ENCODE assay signal across 9 cellular contexts in the genomic region with DNA sequence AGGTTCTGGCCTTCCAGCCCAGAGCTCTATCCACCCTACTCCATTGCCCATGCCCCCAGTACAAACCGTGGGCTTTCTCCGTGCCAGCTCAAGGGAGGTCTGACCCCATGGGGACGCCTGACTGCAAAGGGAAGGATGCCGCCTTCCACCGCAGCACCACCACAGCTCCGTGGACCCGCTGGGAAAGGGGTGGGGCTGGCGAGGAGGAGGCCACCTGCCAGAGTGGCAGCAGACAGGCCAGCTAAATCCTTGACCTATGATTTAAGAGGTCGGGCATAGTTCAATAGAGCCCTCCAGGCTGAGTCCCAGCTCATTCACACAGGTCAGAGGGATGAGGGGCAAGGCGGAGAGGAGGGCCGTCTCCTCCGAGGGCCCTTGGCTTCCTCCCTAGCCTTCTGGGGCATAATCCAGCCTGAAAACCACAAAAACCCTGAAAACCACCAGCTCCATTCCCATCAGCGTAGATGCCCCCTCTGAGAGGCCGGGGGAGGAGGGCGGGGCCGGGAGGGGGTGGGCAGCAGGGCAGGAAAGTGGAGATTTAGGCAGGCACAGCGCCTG. TPM values are rescaled to one million over a fixed set of nuclear protein-coding genes. Genes with fewer than 3 reads are reported as not detected.
DNase-seq lines count a peak whose midpoint lies in the region; ATAC-seq and TF ChIP-seq lines count a peak whose summit lies in the region.
"Had no signal": no experiment of that assay in that cellular context is flagged by ENCODE, and none has a peak within 500 bp of the region (broad histone marks: within the 10 kb centered on the region; RNA-seq: fewer than 3 reads in every experiment).

No MANE protein-coding gene starts in this region.

- H3K4me1 Mint-ChIP-seq in CD8-positive, alpha-beta memory T cell, result peaks cover 2 to 19% (median 11%) of the 10 kb centered on the region in 3 donors
- peaks cover 34% of the 10 kb centered on the region for H3K4me1 Mint-ChIP-seq in glutamatergic neuron (ENCODE audit: low read depth, unreplicated experiment)

- no peaks in the 10 kb centered on the region for H3K9me3 Mint-ChIP-seq in CD8-positive, alpha-beta memory T cell
- peaks cover 9% of the 10 kb centered on the region for H3K9me3 Mint-ChIP-seq in glutamatergic neuron (ENCODE audit: unreplicated experiment)

- H3K27ac Mint-ChIP-seq in CD8-positive, alpha-beta memory T cell, result no peak overlapping the region
- peak overlapping the region; percentile 77 for H3K27ac Mint-ChIP-seq in glutamatergic neuron (ENCODE audit: unreplicated experiment)

- TF ChIP-seq POLR2A in gastroesophageal sphincter (IDR thresholded peaks at IDR 0.05), result no peak

- peaks cover 45 to 70% of the 10 kb centered on the region in 2 donors for H3K27me3 Mint-ChIP-seq in CD8-positive, alpha-beta memory T cell
- H3K27me3 Mint-ChIP-seq in glutamatergic neuron (ENCODE audit: unreplicated experiment), result peaks cover 12% of the 10 kb centered on the region

- H3K27ac ChIP-seq in CD8-positive, alpha-beta memory T cell (ENCODE audit: low read depth, low read length), result no peak overlapping the region
- H3K27ac ChIP-seq in gastroesophageal sphincter, result no peak overlapping the region

- H3K36me3 ChIP-seq in CD8-positive, alpha-beta memory T cell (ENCODE audit: insufficient read depth, low read length), result no peaks in the 10 kb centered on the region
- H3K36me3 ChIP-seq in gastroesophageal sphincter, result no peaks in the 10 kb centered on the region

- TF ChIP-seq CTCF in glutamatergic neuron (IDR thresholded peaks at IDR 0.05; ENCODE audit: partially characterized antibody, unreplicated experiment), result no peak
- no peak for TF ChIP-seq CTCF in retinal pigment epithelial cell (conservative IDR thresholded peaks at IDR 0.05; ENCODE audit: low read depth, low read length)
- TF ChIP-seq CTCF in gastroesophageal sphincter (IDR thresholded peaks at IDR 0.05), result no peak

- no peaks in the 10 kb centered on the region for H3K36me3 Mint-ChIP-seq in CD8-positive, alpha-beta memory T cell
- no peaks in the 10 kb centered on the region for H3K36me3 Mint-ChIP-seq in glutamatergic neuron (ENCODE audit: unreplicated experiment)

- H3K4me3 ChIP-seq in CD8-positive, alpha-beta memory T cell (ENCODE audit: low read length), result no peak overlapping the region
- peak overlapping the region; percentile 51 for H3K4me3 ChIP-seq in retinal pigment epithelial cell (ENCODE audit: low read length)
- peak overlapping the region in 1 of 2 donors; percentile 42 for H3K4me3 ChIP-seq in gastroesophageal sphincter

- CTCF ChIA-PET in CD8-positive, alpha-beta memory T cell (lab: Charles Lee), result no interaction called here

- no CpG with 5 or more reads among the region's 17 CpGs for WGBS in gastroesophageal sphincter (ENCODE audit: low coverage in 1 of 2), 2 donors

- TF ChIP-seq EP300 in gastroesophageal sphincter (IDR thresholded peaks at IDR 0.05), result no peak

- peak overlapping the region in 5 of 7 donors; percentile 44 to 75 (median 59) for H3K4me3 Mint-ChIP-seq in CD8-positive, alpha-beta memory T cell
- peak overlapping the region; percentile 79 for H3K4me3 Mint-ChIP-seq in glutamatergic neuron (ENCODE audit: unreplicated experiment)

- ATAC-seq in left colon (no peak), HG03442 (IDR thresholded peaks at IDR 0.05; ENCODE audit: unreplicated experiment) (no peak), gastroesophageal sphincter (no peak)

- POLR2A ChIA-PET in CD8-positive, alpha-beta memory T cell (lab: Charles Lee), result no interaction called here

- no peaks in the 10 kb centered on the region for H3K9me3 ChIP-seq in CD8-positive, alpha-beta memory T cell (ENCODE audit: low read length)
- H3K9me3 ChIP-seq in gastroesophageal sphincter, result no peaks in the 10 kb centered on the region

- DNase-seq in CD8-positive, alpha-beta memory T cell, result peak in 1 of 5 donors; percentile 42
- peak; percentile 45 for DNase-seq in MV-4-11 (lab: John Stamatoyannopoulos, UW)
- no peak for DNase-seq in glutamatergic neuron
- no peak for DNase-seq in retinal pigment epithelial cell (ENCODE audit: low read depth)
- no peak for DNase-seq in HUDEP-2 (lab: John Stamatoyannopoulos, UW; ENCODE audit: unreplicated experiment in 76 of 76)
- no peak for DNase-seq in left colon
- DNase-seq: stimulated activated CD4-positive, alpha-beta T cell treated with anti-CD3 and anti-CD28 coated beads, Interleukin-2, amount 100 ng/mL, for 48 hours had no signal

- peaks cover 8% of the 10 kb centered on the region for H3K4me1 ChIP-seq in CD8-positive, alpha-beta memory T cell (ENCODE audit: insufficient read depth, low read length)
- peaks cover 0 to 19% (median 9%) of the 10 kb centered on the region in 3 donors for H3K4me1 ChIP-seq in gastroesophageal sphincter

- intact Hi-C loops in left colon (cut with DNase I, micrococcal nuclease), result no loop called here

- peaks cover 39% of the 10 kb centered on the region for H3K27me3 ChIP-seq in CD8-positive, alpha-beta memory T cell (ENCODE audit: insufficient read depth, low read length, poor library complexity, severe bottlenecking)
- peaks cover 87% of the 10 kb centered on the region for H3K27me3 ChIP-seq in gastroesophageal sphincter

RNA-seq across cellular contexts. Expression of gene FIGNL2, which starts 14.9 kb away (rescaled TPM):
- total RNA-seq in CD8-positive, alpha-beta memory T cell, result under 1 TPM; 0.42 to 0.70 TPM
- 0.12 TPM for polyA plus RNA-seq in CD8-positive, alpha-beta memory T cell
- total RNA-seq in glutamatergic neuron (ENCODE audit: unreplicated experiment) (107 TPM), left colon (under 1 TPM; 0.24 to 0.36 TPM), gastroesophageal sphincter (under 1 TPM in 3 of 4 donors, not detected in 1; 0.13 to 0.35 (median 0.16) TPM)

RNA-seq across cellular contexts. Expression of gene ANKRD33, which starts 24.5 kb away (rescaled TPM):
- total RNA-seq in CD8-positive, alpha-beta memory T cell, result not detected
- polyA plus RNA-seq in CD8-positive, alpha-beta memory T cell, result not detected
- total RNA-seq in glutamatergic neuron (ENCODE audit: unreplicated experiment) (not detected), left colon (not detected), gastroesophageal sphincter (not detected)

RNA-seq across cellular contexts. Expression of gene ACVRL1, which starts 43.9 kb away (rescaled TPM):
- total RNA-seq in CD8-positive, alpha-beta memory T cell, result under 1 TPM in 1 of 2 experiments, not detected in 1; 0.07 TPM
- polyA plus RNA-seq in CD8-positive, alpha-beta memory T cell, result not detected
- total RNA-seq in glutamatergic neuron (ENCODE audit: unreplicated experiment) (0.39 TPM), left colon (100 to 1,000 TPM; 188 to 214 TPM), gastroesophageal sphincter (100 to 1,000 TPM in 3 of 4 donors, 10 to 100 TPM in 1; 77.4 to 133 (median 118) TPM)

Comparison
In these comparisons a context has a peak if more than half of its experiments do, and no peak if none do; other contexts are left out.
1. RNA of gene FIGNL2, which starts 14.9 kb away (total RNA-seq): 107 TPM in glutamatergic neuron (single experiment); 0.42 to 0.70 TPM in CD8-positive, alpha-beta memory T cell, 0.24 to 0.36 TPM in left colon and 0.13 to 0.35 TPM in gastroesophageal sphincter; every median in the first group is over 10 times any median in the second.
2. RNA of gene ACVRL1, which starts 43.9 kb away (total RNA-seq): 188 to 214 TPM in left colon and 77.4 to 133 TPM in gastroesophageal sphincter; 0.39 TPM in glutamatergic neuron (single experiment) and 0.07 TPM in CD8-positive, alpha-beta memory T cell; every median in the first group is over 10 times any median in the second.